ENCODE assay signal across 14 cellular contexts in the genomic region with DNA sequence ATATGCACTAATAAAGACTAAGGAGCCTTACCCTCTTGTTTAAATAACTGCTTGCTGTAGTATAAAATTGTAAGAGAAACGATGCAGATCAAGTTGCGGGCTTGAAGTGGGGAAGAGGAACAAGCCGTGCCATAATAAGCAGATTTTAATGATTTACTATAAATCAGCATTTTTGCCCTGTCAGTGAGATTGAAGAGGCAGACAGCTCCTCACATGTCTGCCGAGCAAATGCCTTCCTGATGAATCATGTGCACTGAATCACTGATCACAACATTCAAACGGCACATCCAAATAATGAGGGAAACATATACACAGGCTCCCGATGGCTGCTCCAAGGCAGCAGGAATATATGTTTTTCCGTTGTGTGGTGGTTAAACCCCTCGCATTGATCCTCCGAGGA.
DNase-seq lines count a peak whose midpoint lies in the region; TF ChIP-seq lines count a peak whose summit lies in the region.
"Had no signal": no experiment of that assay in that cellular context is flagged by ENCODE, and none has a peak within 500 bp of the region (broad histone marks: within the 10 kb centered on the region; RNA-seq: fewer than 3 reads in every experiment).

No MANE protein-coding gene starts in this region.

- H3K27ac ChIP-seq in GM23248: no peak overlapping the region
- H3K27ac ChIP-seq in SJCRH30: peak overlapping the region; percentile 23

- peak overlapping the region; percentile 76 for H3K4me2 ChIP-seq in GM23248 (ENCODE audit: unreplicated experiment)

- no peak overlapping the region for H3K9ac ChIP-seq in GM23248

- no peaks in the 10 kb centered on the region for H3K79me2 ChIP-seq in GM23248 (ENCODE audit: insufficient read depth)

- no peaks in the 10 kb centered on the region for H3K9me2 ChIP-seq in GM23248 (ENCODE audit: insufficient read depth)

- DNase-seq in GM23248: peak; percentile 76
- peak; percentile 27 to 40 for DNase-seq in SJCRH30
- DNase-seq in fibroblast of pulmonary artery (ENCODE audit: low read depth): peak; percentile 29
- peak; percentile 86 for DNase-seq in skeletal muscle cell (ENCODE audit: low read depth)
- DNase-seq in HUDEP-2 (lab: John Stamatoyannopoulos, UW; ENCODE audit: unreplicated experiment in 76 of 76): no peak
- DNase-seq in NCI-H2029 treated with DMSO at 0.1 percent for 48 hours (lab: John Stamatoyannopoulos, UW): no peak
- no peak for DNase-seq in activated naive CD4-positive, alpha-beta T cell (lab: John Stamatoyannopoulos, UW)
- no peak for DNase-seq in dedifferentiated amniotic fluid mesenchymal stem cell (ENCODE audit: extremely low spot score)
- DNase-seq: activated CD4-positive, alpha-beta T cell treated with anti-CD3 and anti-CD28 coated beads for 1 hour; activated gamma-delta T cell treated with Interleukin-2 at 50 U/mL for 16 hours; effector memory CD4-positive, alpha-beta T cell; NCI-H146; nucleus accumbens; stimulated activated CD4-positive, alpha-beta T cell treated with anti-CD3 and anti-CD28 coated beads, Interleukin-4, amount 100 ng/mL, for 24 hours had no signal

- H3K4me3 ChIP-seq in GM23248 (peak overlapping the region; percentile 39), SJCRH30 (no peak overlapping the region), fibroblast of pulmonary artery (replicated peaks; ENCODE audit: low read depth, low read length) (no peak overlapping the region), skeletal muscle cell (ENCODE audit: low read depth, low read length) (no peak overlapping the region)

- no peaks in the 10 kb centered on the region for H4K20me1 ChIP-seq in GM23248 (ENCODE audit: insufficient read depth)

- no peak for TF ChIP-seq CTCF in fibroblast of pulmonary artery (IDR thresholded peaks at IDR 0.05; ENCODE audit: low read length, missing control alignments)

- H3K27me3 ChIP-seq in GM23248 (replicated peaks; ENCODE audit: insufficient read depth): no peaks in the 10 kb centered on the region
- no peaks in the 10 kb centered on the region for H3K27me3 ChIP-seq in SJCRH30

- H2AFZ ChIP-seq in GM23248: 0 out of 2 replicates have a peak overlapping the region, but pooled peaks have one; percentile 2

- no peaks in the 10 kb centered on the region for H3F3A ChIP-seq in GM23248 (ENCODE audit: insufficient read depth)

- H3K9me3 ChIP-seq in GM23248 (ENCODE audit: low read depth) (no peaks in the 10 kb centered on the region), SJCRH30 (replicated peaks) (no peaks in the 10 kb centered on the region)

- H3K36me3 ChIP-seq in GM23248 (ENCODE audit: low read depth): no peaks in the 10 kb centered on the region
- no peaks in the 10 kb centered on the region for H3K36me3 ChIP-seq in SJCRH30

- in situ Hi-C loops in GM23248 (cut with MboI): no loop called here

- 3 to 6% methylated on average over 9 of the region's 9 CpGs for WGBS in GM23248 (ENCODE audit: low coverage in 1 of 2, low lambda C conversion rate in 2 of 2, missing lambda C conversion rate in 2 of 2), 2 experiments

- H3K4me1 ChIP-seq in GM23248 (ENCODE audit: insufficient read depth): peaks cover 5% of the 10 kb centered on the region; the same call in 1 of the 2 replicates
- peaks cover 29% of the 10 kb centered on the region for H3K4me1 ChIP-seq in SJCRH30

Comparison
In these comparisons a context has a peak if more than half of its experiments do, and no peak if none do; other contexts are left out.
1. DNase-seq: peak in GM23248 (single experiment), SJCRH30 (2 of 2), fibroblast of pulmonary artery (single experiment) and skeletal muscle cell (single experiment); none in HUDEP-2 (0 of 76), NCI-H2029 treated with DMSO at 0.1 percent for 48 hours (single experiment), activated naive CD4-positive, alpha-beta T cell (0 of 4) and dedifferentiated amniotic fluid mesenchymal stem cell (single experiment).